2 cellular contexts compared by ENCODE assay signal in the genomic region with DNA sequence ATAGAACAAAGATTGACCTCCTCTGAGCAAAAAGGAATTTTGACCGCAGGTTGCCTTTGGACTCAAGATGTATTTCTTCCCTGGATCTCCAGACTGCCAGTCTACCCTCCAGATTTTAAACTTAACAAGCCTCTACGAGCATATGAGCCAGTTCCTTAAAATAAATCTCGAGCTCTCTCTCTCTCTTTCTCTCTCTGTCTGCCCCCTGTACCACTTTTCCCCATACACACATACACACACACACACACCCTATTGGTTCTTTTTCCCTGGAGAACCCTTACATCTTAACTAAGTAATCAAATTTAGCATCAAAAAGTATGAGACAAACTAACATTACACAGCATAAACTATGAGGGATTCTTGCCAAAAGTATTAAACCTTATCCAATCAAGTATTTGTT.
TF ChIP-seq lines count a peak whose summit lies in the region.

No MANE protein-coding gene starts in this region.

TF ChIP-seq in SK-N-SH treated with all-trans-retinoic acid at 6 μM for 48 hours, 23 proteins besides CTCF, POLR2A, EP300 and RAD21:
- TF ChIP-seq, protein P1, sequence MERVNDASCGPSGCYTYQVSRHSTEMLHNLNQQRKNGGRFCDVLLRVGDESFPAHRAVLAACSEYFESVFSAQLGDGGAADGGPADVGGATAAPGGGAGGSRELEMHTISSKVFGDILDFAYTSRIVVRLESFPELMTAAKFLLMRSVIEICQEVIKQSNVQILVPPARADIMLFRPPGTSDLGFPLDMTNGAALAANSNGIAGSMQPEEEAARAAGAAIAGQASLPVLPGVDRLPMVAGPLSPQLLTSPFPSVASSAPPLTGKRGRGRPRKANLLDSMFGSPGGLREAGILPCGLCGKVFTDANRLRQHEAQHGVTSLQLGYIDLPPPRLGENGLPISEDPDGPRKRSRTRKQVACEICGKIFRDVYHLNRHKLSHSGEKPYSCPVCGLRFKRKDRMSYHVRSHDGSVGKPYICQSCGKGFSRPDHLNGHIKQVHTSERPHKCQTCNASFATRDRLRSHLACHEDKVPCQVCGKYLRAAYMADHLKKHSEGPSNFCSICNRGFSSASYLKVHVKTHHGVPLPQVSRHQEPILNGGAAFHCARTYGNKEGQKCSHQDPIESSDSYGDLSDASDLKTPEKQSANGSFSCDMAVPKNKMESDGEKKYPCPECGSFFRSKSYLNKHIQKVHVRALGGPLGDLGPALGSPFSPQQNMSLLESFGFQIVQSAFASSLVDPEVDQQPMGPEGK (CRISPR knock-in tag; IDR thresholded peaks at IDR 0.05; ENCODE audit: borderline replicate concordance): no peak
- no peak for TF ChIP-seq ARNTL (CRISPR knock-in tag; IDR thresholded peaks at IDR 0.05; ENCODE audit: borderline replicate concordance, low read depth)
- no peak for TF ChIP-seq CSRNP3 (CRISPR knock-in tag; IDR thresholded peaks at IDR 0.05)
- no peak for TF ChIP-seq ZFP30 (CRISPR knock-in tag; IDR thresholded peaks at IDR 0.05)
- TF ChIP-seq ISL1 (CRISPR knock-in tag; IDR thresholded peaks at IDR 0.05): peak; percentile 39; the same call in 1 of the 2 replicates
- no peak for TF ChIP-seq POU6F1 (CRISPR knock-in tag; IDR thresholded peaks at IDR 0.05; ENCODE audit: borderline replicate concordance, low read depth)
- TF ChIP-seq ESRRG (CRISPR knock-in tag; IDR thresholded peaks at IDR 0.05): no peak
- no peak for TF ChIP-seq SNAI2 (CRISPR knock-in tag; IDR thresholded peaks at IDR 0.05)
- TF ChIP-seq ZNF70 (CRISPR knock-in tag; IDR thresholded peaks at IDR 0.05): no peak
TF ChIP-seq in SK-N-SH treated with all-trans-retinoic acid at 6 μM for 48 hours: peak in this region for 1.

TF ChIP-seq in SK-N-SH, 30 proteins besides CTCF, POLR2A, EP300 and RAD21:
- TF ChIP-seq, protein P2, sequence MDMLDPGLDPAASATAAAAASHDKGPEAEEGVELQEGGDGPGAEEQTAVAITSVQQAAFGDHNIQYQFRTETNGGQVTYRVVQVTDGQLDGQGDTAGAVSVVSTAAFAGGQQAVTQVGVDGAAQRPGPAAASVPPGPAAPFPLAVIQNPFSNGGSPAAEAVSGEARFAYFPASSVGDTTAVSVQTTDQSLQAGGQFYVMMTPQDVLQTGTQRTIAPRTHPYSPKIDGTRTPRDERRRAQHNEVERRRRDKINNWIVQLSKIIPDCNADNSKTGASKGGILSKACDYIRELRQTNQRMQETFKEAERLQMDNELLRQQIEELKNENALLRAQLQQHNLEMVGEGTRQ (IDR thresholded peaks at IDR 0.05; ENCODE audit: borderline replicate concordance, low read depth, low read length): no peak
- no peak for TF ChIP-seq FOXM1 (IDR thresholded peaks at IDR 0.05; ENCODE audit: low read depth)
- TF ChIP-seq CHD2 (IDR thresholded peaks at IDR 0.05; ENCODE audit: low read length, partially characterized antibody): no peak
- TF ChIP-seq YY1 (IDR thresholded peaks at IDR 0.05; ENCODE audit: low read depth): no peak
- TF ChIP-seq, protein P3, sequence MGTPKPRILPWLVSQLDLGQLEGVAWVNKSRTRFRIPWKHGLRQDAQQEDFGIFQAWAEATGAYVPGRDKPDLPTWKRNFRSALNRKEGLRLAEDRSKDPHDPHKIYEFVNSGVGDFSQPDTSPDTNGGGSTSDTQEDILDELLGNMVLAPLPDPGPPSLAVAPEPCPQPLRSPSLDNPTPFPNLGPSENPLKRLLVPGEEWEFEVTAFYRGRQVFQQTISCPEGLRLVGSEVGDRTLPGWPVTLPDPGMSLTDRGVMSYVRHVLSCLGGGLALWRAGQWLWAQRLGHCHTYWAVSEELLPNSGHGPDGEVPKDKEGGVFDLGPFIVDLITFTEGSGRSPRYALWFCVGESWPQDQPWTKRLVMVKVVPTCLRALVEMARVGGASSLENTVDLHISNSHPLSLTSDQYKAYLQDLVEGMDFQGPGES (IDR thresholded peaks at IDR 0.05; ENCODE audit: low read depth, low read length): no peak
- TF ChIP-seq RCOR1 (IDR thresholded peaks at IDR 0.05; ENCODE audit: low read length): no peak
- no peak for TF ChIP-seq JUND (IDR thresholded peaks at IDR 0.05)
- TF ChIP-seq, protein P4, sequence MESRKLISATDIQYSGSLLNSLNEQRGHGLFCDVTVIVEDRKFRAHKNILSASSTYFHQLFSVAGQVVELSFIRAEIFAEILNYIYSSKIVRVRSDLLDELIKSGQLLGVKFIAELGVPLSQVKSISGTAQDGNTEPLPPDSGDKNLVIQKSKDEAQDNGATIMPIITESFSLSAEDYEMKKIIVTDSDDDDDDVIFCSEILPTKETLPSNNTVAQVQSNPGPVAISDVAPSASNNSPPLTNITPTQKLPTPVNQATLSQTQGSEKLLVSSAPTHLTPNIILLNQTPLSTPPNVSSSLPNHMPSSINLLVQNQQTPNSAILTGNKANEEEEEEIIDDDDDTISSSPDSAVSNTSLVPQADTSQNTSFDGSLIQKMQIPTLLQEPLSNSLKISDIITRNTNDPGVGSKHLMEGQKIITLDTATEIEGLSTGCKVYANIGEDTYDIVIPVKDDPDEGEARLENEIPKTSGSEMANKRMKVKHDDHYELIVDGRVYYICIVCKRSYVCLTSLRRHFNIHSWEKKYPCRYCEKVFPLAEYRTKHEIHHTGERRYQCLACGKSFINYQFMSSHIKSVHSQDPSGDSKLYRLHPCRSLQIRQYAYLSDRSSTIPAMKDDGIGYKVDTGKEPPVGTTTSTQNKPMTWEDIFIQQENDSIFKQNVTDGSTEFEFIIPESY (IDR thresholded peaks at IDR 0.05; ENCODE audit: borderline replicate concordance, low read depth): no peak
